1 cellular context compared by ENCODE assay signal in the genomic region with DNA sequence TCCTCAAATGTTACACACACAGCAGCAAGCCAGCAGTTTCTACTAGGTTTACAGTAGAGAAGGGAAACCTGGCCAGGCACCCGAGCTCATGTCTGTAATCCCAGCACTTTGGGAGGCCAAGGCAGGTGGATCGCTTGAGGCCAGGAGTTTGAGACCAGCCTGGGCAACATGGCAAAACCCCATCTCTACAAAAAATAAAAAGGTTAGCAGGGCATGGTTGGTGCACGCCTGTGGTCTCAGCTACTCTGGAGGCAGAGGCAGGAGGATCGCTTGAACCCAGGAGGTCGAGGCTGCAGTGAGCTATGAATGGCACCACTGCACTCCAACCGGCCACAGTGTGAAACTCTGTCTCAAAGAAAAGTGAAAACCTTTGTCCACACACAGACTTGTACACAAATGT.
TF ChIP-seq lines count a peak whose summit lies in the region.

No MANE protein-coding gene starts in this region.

TF ChIP-seq in HepG2, 621 proteins besides CTCF, POLR2A, EP300 and RAD21 (continued from another document):
- TF ChIP-seq, protein P1, sequence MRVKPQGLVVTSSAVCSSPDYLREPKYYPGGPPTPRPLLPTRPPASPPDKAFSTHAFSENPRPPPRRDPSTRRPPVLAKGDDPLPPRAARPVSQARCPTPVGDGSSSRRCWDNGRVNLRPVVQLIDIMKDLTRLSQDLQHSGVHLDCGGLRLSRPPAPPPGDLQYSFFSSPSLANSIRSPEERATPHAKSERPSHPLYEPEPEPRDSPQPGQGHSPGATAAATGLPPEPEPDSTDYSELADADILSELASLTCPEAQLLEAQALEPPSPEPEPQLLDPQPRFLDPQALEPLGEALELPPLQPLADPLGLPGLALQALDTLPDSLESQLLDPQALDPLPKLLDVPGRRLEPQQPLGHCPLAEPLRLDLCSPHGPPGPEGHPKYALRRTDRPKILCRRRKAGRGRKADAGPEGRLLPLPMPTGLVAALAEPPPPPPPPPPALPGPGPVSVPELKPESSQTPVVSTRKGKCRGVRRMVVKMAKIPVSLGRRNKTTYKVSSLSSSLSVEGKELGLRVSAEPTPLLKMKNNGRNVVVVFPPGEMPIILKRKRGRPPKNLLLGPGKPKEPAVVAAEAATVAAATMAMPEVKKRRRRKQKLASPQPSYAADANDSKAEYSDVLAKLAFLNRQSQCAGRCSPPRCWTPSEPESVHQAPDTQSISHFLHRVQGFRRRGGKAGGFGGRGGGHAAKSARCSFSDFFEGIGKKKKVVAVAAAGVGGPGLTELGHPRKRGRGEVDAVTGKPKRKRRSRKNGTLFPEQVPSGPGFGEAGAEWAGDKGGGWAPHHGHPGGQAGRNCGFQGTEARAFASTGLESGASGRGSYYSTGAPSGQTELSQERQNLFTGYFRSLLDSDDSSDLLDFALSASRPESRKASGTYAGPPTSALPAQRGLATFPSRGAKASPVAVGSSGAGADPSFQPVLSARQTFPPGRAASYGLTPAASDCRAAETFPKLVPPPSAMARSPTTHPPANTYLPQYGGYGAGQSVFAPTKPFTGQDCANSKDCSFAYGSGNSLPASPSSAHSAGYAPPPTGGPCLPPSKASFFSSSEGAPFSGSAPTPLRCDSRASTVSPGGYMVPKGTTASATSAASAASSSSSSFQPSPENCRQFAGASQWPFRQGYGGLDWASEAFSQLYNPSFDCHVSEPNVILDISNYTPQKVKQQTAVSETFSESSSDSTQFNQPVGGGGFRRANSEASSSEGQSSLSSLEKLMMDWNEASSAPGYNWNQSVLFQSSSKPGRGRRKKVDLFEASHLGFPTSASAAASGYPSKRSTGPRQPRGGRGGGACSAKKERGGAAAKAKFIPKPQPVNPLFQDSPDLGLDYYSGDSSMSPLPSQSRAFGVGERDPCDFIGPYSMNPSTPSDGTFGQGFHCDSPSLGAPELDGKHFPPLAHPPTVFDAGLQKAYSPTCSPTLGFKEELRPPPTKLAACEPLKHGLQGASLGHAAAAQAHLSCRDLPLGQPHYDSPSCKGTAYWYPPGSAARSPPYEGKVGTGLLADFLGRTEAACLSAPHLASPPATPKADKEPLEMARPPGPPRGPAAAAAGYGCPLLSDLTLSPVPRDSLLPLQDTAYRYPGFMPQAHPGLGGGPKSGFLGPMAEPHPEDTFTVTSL (CRISPR knock-in tag; IDR thresholded peaks at IDR 0.05; ENCODE audit: borderline replicate concordance): 0 out of 2 replicates have a peak, but pooled peaks have one; percentile 17
